ENCODE assay signal across 8 cellular contexts in the genomic region with DNA sequence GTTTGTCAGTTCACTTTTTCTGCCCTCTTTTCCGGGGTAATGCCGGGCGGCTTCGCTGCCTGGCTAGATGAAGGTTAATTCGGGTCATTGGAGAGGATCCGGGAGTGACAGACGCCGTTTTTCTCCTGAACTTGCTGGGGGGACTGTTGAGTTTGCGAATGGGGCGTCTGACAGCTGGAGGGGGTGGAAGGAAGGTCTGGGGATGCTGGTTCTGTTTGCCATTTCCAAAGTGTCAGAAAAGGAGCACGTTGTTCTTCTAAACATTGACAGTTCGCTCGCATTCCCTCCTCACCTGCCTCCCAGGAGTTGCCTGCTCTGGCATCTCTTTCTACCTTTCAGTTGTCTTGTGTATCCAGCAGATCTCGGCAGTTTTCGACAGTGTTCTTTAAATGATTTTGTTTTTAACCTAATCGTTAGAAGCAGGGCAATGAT. TPM values are rescaled to one million over a fixed set of nuclear protein-coding genes. Genes with fewer than 3 reads are reported as not detected.
A peak's percentile ranks its signal among the peaks of the same experiment; 100 is the strongest.
DNase-seq lines count a peak whose midpoint lies in the region; ATAC-seq, FAIRE-seq and TF ChIP-seq lines count a peak whose summit lies in the region.

No MANE protein-coding gene starts in this region.

- H3K79me2 ChIP-seq in PC-3 (ENCODE audit: low read length) (peaks cover 92% of the 10 kb centered on the region), H1 (ENCODE audit: control insufficient read depth in 1 of 2, insufficient read depth in 2 of 2, low read length in 2 of 2) (peaks cover 14 to 71% of the 10 kb centered on the region in 2 experiments)

- H4K20me1 ChIP-seq in PC-3 (ENCODE audit: low read length) (peaks cover 42% of the 10 kb centered on the region), H1 (replicated peaks in 1 of 2; ENCODE audit: control insufficient read depth in 1 of 2, insufficient read depth in 2 of 2, low read length in 2 of 2) (peaks cover 2 to 10% of the 10 kb centered on the region in 2 experiments)

- peaks cover 4% of the 10 kb centered on the region for H3K23me2 ChIP-seq in H1 (ENCODE audit: low read depth, low read length)

- H3K27ac ChIP-seq in PC-3 (ENCODE audit: low read length) (peak overlapping the region; percentile 85), H1 (ENCODE audit: low read depth, low read length) (peak overlapping the region; percentile 89)

- peak overlapping the region; percentile 98 for H3K27ac Mint-ChIP-seq in activated CD4-positive, alpha-beta T cell treated with anti-CD3 and anti-CD28 coated beads for 36 hours
- peak overlapping the region; percentile 100 for H3K27ac Mint-ChIP-seq in nephron

- H3K79me1 ChIP-seq in H1 (ENCODE audit: low read depth, low read length): no peaks in the 10 kb centered on the region

- peak overlapping the region; percentile 91 for H2BK5ac ChIP-seq in H1 (ENCODE audit: low read depth, low read length)

- CTCF ChIA-PET in activated CD4-positive, alpha-beta T cell treated with anti-CD3 and anti-CD28 coated beads for 36 hours (lab: Charles Lee): interaction anchor here (1.6 kb wide), 1 partner anchor 19 kb away, joined by 4 read pairs; no protein-coding TSS in a partner anchor
- CTCF ChIA-PET in PC-3 (lab: Charles Lee): no interaction called here
- CTCF ChIA-PET in H1 (lab: Charles Lee; ENCODE audit: partially characterized antibody): no interaction called here

- FAIRE-seq in H1 (lab: Jason Lieb, UNC): no peak

- H3K27me3 Mint-ChIP-seq in activated CD4-positive, alpha-beta T cell treated with anti-CD3 and anti-CD28 coated beads for 36 hours: no peaks in the 10 kb centered on the region
- H3K27me3 Mint-ChIP-seq in nephron (ENCODE audit: low read depth): no peaks in the 10 kb centered on the region

- H3K36me3 Mint-ChIP-seq in activated CD4-positive, alpha-beta T cell treated with anti-CD3 and anti-CD28 coated beads for 36 hours (ENCODE audit: low read depth): peaks cover 50% of the 10 kb centered on the region
- H3K36me3 Mint-ChIP-seq in nephron (ENCODE audit: low read depth): peaks cover 36% of the 10 kb centered on the region

- POLR2A ChIA-PET in activated CD4-positive, alpha-beta T cell treated with anti-CD3 and anti-CD28 coated beads for 36 hours (lab: Charles Lee): no interaction called here
- POLR2A ChIA-PET in PC-3 (lab: Charles Lee; ENCODE audit: unreplicated experiment) (no interaction called here), H1 (lab: Charles Lee; ENCODE audit: partially characterized antibody) (interaction anchor here (1.4 to 2.4 kb wide), 6 partner anchors 10 to 100 kb away, joined by 3 to 18 read pairs (median 10); partner anchors contain the start of genes EIF2A, ERICH6 and SERP1)

- TF ChIP-seq POLR2A in H1 (IDR thresholded peaks at IDR 0.05; ENCODE audit: control extremely low read depth in 1 of 2, low read depth in 2 of 2, low read length in 2 of 2): no peak

- peaks cover 73% of the 10 kb centered on the region for H3K4me1 Mint-ChIP-seq in activated CD4-positive, alpha-beta T cell treated with anti-CD3 and anti-CD28 coated beads for 36 hours
- peaks cover 58% of the 10 kb centered on the region for H3K4me1 Mint-ChIP-seq in nephron

- TF ChIP-seq CTCF in PC-3 (conservative IDR thresholded peaks at IDR 0.05; ENCODE audit: low read depth, low read length) (no peak), H1 (IDR thresholded peaks at IDR 0.05; ENCODE audit: control extremely low read depth in 1 of 3, insufficient read depth in 1 of 3, low read depth in 1 of 3, low read length in 3 of 3) (no peak), nephron (IDR thresholded peaks at IDR 0.05; ENCODE audit: unreplicated experiment in 3 of 3) (no peak)

- ATAC-seq in activated CD4-positive, alpha-beta T cell treated with anti-CD3 and anti-CD28 coated beads for 36 hours: no peak
- no peak for ATAC-seq in PC-3
- ATAC-seq in GM19397 (IDR thresholded peaks at IDR 0.05; ENCODE audit: unreplicated experiment): no peak
- ATAC-seq in HG02938 (IDR thresholded peaks at IDR 0.05; ENCODE audit: unreplicated experiment): no peak

- H3K27me3 ChIP-seq in PC-3 (ENCODE audit: low read length): no peaks in the 10 kb centered on the region
- no peaks in the 10 kb centered on the region for H3K27me3 ChIP-seq in H1 (replicated peaks in 1 of 4; ENCODE audit: control insufficient read depth in 3 of 4, extremely low read depth in 1 of 4, insufficient read depth in 3 of 4, low read length in 3 of 4)

- no peak overlapping the region for H2AK5ac ChIP-seq in H1 (ENCODE audit: low read depth, low read length)

- H3K9me3 ChIP-seq in PC-3 (ENCODE audit: low read length): no peaks in the 10 kb centered on the region
- no peaks in the 10 kb centered on the region for H3K9me3 ChIP-seq in H1 (ENCODE audit: insufficient read depth in 2 of 2, low read depth in 1 of 2, low read length in 1 of 2)

- H3K4me2 ChIP-seq in PC-3 (ENCODE audit: low read length) (peak overlapping the region; percentile 94), H1 (ENCODE audit: insufficient read depth in 1 of 2, low read depth in 2 of 2, low read length in 2 of 2) (peak overlapping the region; percentile 61 to 76)

- H2BK12ac ChIP-seq in H1 (ENCODE audit: low read depth, low read length): peak overlapping the region; percentile 23; the same call in 1 of the 2 replicates

- H2AFZ ChIP-seq in PC-3 (ENCODE audit: low read length) (peak overlapping the region; percentile 37; the same call in 1 of the 2 replicates), H1 (ENCODE audit: low read length) (no peak overlapping the region)

- no peaks in the 10 kb centered on the region for H3K9me2 ChIP-seq in PC-3 (replicated peaks; ENCODE audit: low read length)

- no peak overlapping the region for H3K14ac ChIP-seq in H1 (ENCODE audit: insufficient read length)

- no peak overlapping the region for H2BK15ac ChIP-seq in H1 (ENCODE audit: low read length)

- no peak overlapping the region for H2BK120ac ChIP-seq in H1 (replicated peaks; ENCODE audit: low read depth, low read length)

- WGBS in H1 (ENCODE audit: extremely low coverage in 1 of 2, insufficient coverage in 1 of 2, insufficient read length in 1 of 2, insufficient replicate concordance in 2 of 2, low coverage in 1 of 2, low lambda C conversion rate in 2 of 2, missing lambda C conversion rate in 1 of 2), 2 experiments: 10% methylated on average over 16 of the region's 16 CpGs; no CpG with 5 or more reads in 1 of the 2 experiments

- peak overlapping the region; percentile 94 for H3K4me3 ChIP-seq in PC-3 (ENCODE audit: low read length)
- H3K4me3 ChIP-seq in H1 (ENCODE audit: extremely low read depth in 1 of 4, insufficient read depth in 2 of 4, low read depth in 3 of 4, low read length in 4 of 4): peak overlapping the region; percentile 76 to 92 (median 85)

- DNase-seq in activated CD4-positive, alpha-beta T cell treated with anti-CD3 and anti-CD28 coated beads for 36 hours: no peak
- no peak for DNase-seq in activated CD4-positive, alpha-beta T cell treated with anti-CD3 and anti-CD28 coated beads, Interleukin-2, amount 50 U/mL, for 48 hours
- peak; percentile 39 for DNase-seq in PC-3
- DNase-seq in H1 (ENCODE audit: low read depth in 1 of 2, low spot score in 2 of 2): no peak
- DNase-seq in GM03348 (ENCODE audit: low spot score): no peak

- intact Hi-C loops in activated CD4-positive, alpha-beta T cell treated with anti-CD3 and anti-CD28 coated beads for 36 hours (cut with DNase I, micrococcal nuclease): loop anchor here (1.0 to 10.0 kb wide), 12 partner anchors 21 to 601 kb away; partner anchors contain the start of genes EIF2A (in 2 of the 2), ERICH6 (in 2 of the 2), SERP1 (in 2 of the 2) and GPR171 (in 1 of the 2)
- intact Hi-C loops in PC-3 (cut with micrococcal nuclease): loop anchor here (2.0 to 5.0 kb wide), 4 partner anchors 19 to 159 kb away; partner anchors contain the start of genes EIF2A, ERICH6, SERP1 and SIAH2

- H3K56ac ChIP-seq in H1 (replicated peaks; ENCODE audit: insufficient read length, low read depth, low read length): no peak overlapping the region

- H3K18ac ChIP-seq in H1 (ENCODE audit: extremely low read depth, low read length): 0 out of 2 replicates have a peak overlapping the region, but pooled peaks have one; percentile 60

- H3K4me3 Mint-ChIP-seq in activated CD4-positive, alpha-beta T cell treated with anti-CD3 and anti-CD28 coated beads for 36 hours: peak overlapping the region; percentile 97
- H3K4me3 Mint-ChIP-seq in nephron: peak overlapping the region; percentile 96

- peaks cover 24% of the 10 kb centered on the region; the same call in 1 of the 2 replicates for H3K36me3 ChIP-seq in PC-3 (ENCODE audit: low read depth, low read length)
- H3K36me3 ChIP-seq in H1 (ENCODE audit: control insufficient read depth in 2 of 4, insufficient read depth in 4 of 4, low read length in 3 of 4): peaks cover 0 to 6% (median 0%) of the 10 kb centered on the region in 4 experiments; a peak in 2 of 8 replicates

- H4K5ac ChIP-seq in H1 (ENCODE audit: insufficient read length, low read depth, low read length): no peak overlapping the region

- no peaks in the 10 kb centered on the region for H3K9me3 Mint-ChIP-seq in activated CD4-positive, alpha-beta T cell treated with anti-CD3 and anti-CD28 coated beads for 36 hours (ENCODE audit: low read depth)
- H3K9me3 Mint-ChIP-seq in nephron: peaks cover 3% of the 10 kb centered on the region

- H4K8ac ChIP-seq in H1 (ENCODE audit: extremely low read depth, insufficient read depth, low read length): no peak overlapping the region

- H3K23ac ChIP-seq in H1 (ENCODE audit: insufficient read length): no peak overlapping the region

- no peak for TF ChIP-seq EP300 in H1 (IDR thresholded peaks at IDR 0.05; ENCODE audit: borderline replicate concordance in 1 of 2, low read depth in 2 of 2, low read length in 2 of 2)

- no peak for TF ChIP-seq RAD21 in H1 (IDR thresholded peaks at IDR 0.05 in 1 of 2, conservative IDR thresholded peaks at IDR 0.05 in 1 of 2; ENCODE audit: low read depth in 2 of 2, low read length in 2 of 2)

- no TSS peak for BruUV-seq in PC-3 (replicated peaks; lab: Mats Ljungman, UMichigan)

- H3F3A ChIP-seq in PC-3 (ENCODE audit: low read length, unreplicated experiment): peaks cover 14% of the 10 kb centered on the region

- H3K4me1 ChIP-seq in PC-3 (ENCODE audit: insufficient read depth, low read length) (peaks cover 36% of the 10 kb centered on the region), H1 (replicated peaks in 1 of 4; ENCODE audit: control insufficient read depth in 3 of 4, insufficient read depth in 4 of 4, low read length in 3 of 4) (peaks cover 5 to 22% (median 15%) of the 10 kb centered on the region in 4 experiments; a peak in 6 of 7 replicates)

- H3K4ac ChIP-seq in H1 (replicated peaks; ENCODE audit: insufficient read length, low read depth, low read length): no peak overlapping the region

- no peak overlapping the region for H4K91ac ChIP-seq in H1 (replicated peaks; ENCODE audit: insufficient read length, low read length)

- H3K9ac ChIP-seq in PC-3 (ENCODE audit: low read length) (peak overlapping the region; percentile 93), H1 (replicated peaks in 1 of 4; ENCODE audit: extremely low read depth in 1 of 4, low read depth in 3 of 4, low read length in 3 of 4) (peak overlapping the region; percentile 82 to 90 (median 86))

- H2BK20ac ChIP-seq in H1 (ENCODE audit: low read length): no peak overlapping the region

RNA-seq across cellular contexts. Expression of gene SELENOT, which starts 0.8 kb away (rescaled TPM):
- total RNA-seq in activated CD4-positive, alpha-beta T cell treated with anti-CD3 and anti-CD28 coated beads for 36 hours: 100 to 1,000 TPM in 1 of 2 experiments, 10 to 100 TPM in 1; 88.6 to 134 TPM
- total RNA-seq in PC-3 (2014; rRNA removed): 109 and 119 TPM in 2 replicates
- 74.7 and 79.0 TPM in 2 replicates for total RNA-seq in H1 (2021; fragmentation: NEBNext Ultra II Directional; extraction: Animal tissue kit (Norgen Biotek cat#: 25700))
- 133 and 290 TPM in 2 replicates for polyA plus RNA-seq in H1 (2011; rRNA removed)
- polyA plus RNA-seq in H1 (2011; cell fraction: cytosol; rRNA removed): 182 TPM
- polyA plus RNA-seq in H1 (2011; cell fraction: nucleus; rRNA removed): 131 TPM
- 82.0 to 88.0 TPM (median 84.7 TPM) in 4 replicates for polyA plus RNA-seq in H1 (2012, experiment 1 of 2)
- polyA plus RNA-seq in H1 (2012, experiment 2 of 2): 7.4 TPM
- 43.2 TPM for polyA plus RNA-seq in H1 (2013, experiment 1 of 2)
- polyA plus RNA-seq in H1 (2013, experiment 2 of 2): 51.1 TPM
- 337 and 655 TPM in 2 replicates for polyA minus RNA-seq in H1 (2011; rRNA and poly(A)+ RNA removed)
- 73.3 TPM for polyA minus RNA-seq in H1 (2011; cell fraction: cytosol; rRNA and poly(A)+ RNA removed)
- polyA minus RNA-seq in H1 (2011; cell fraction: nucleus; rRNA and poly(A)+ RNA removed): 101 TPM

RNA-seq across cellular contexts. Expression of gene EIF2A, which starts 57.3 kb away (rescaled TPM):
- 100 to 1,000 TPM; 119 to 182 TPM for total RNA-seq in activated CD4-positive, alpha-beta T cell treated with anti-CD3 and anti-CD28 coated beads for 36 hours
- total RNA-seq in PC-3 (2014; rRNA removed): 67.9 and 92.4 TPM in 2 replicates
- 87.5 and 91.6 TPM in 2 replicates for total RNA-seq in H1 (2021; fragmentation: NEBNext Ultra II Directional; extraction: Animal tissue kit (Norgen Biotek cat#: 25700))
- polyA plus RNA-seq in H1 (2011; rRNA removed): 32.1 and 59.3 TPM in 2 replicates
- polyA plus RNA-seq in H1 (2011; cell fraction: cytosol; rRNA removed): 71.8 TPM
- 31.5 TPM for polyA plus RNA-seq in H1 (2011; cell fraction: nucleus; rRNA removed)
- polyA plus RNA-seq in H1 (2012, experiment 1 of 2): 44.9 to 86.0 TPM (median 57.5 TPM) in 4 replicates
- 9.7 TPM for polyA plus RNA-seq in H1 (2012, experiment 2 of 2)
- polyA plus RNA-seq in H1 (2013, experiment 1 of 2): 84.7 TPM
- 75.5 TPM for polyA plus RNA-seq in H1 (2013, experiment 2 of 2)
- 103 and 125 TPM in 2 replicates for polyA minus RNA-seq in H1 (2011; rRNA and poly(A)+ RNA removed)
- polyA minus RNA-seq in H1 (2011; cell fraction: cytosol; rRNA and poly(A)+ RNA removed): 36.3 TPM
- 109 TPM for polyA minus RNA-seq in H1 (2011; cell fraction: nucleus; rRNA and poly(A)+ RNA removed)

RNA-seq across cellular contexts. Expression of gene SERP1, which starts 57.6 kb away (rescaled TPM):
- 10 to 100 TPM; 84.6 to 96.1 TPM for total RNA-seq in activated CD4-positive, alpha-beta T cell treated with anti-CD3 and anti-CD28 coated beads for 36 hours
- 439 and 552 TPM in 2 replicates for total RNA-seq in PC-3 (2014; rRNA removed)
- 98.2 and 111 TPM in 2 replicates for total RNA-seq in H1 (2021; fragmentation: NEBNext Ultra II Directional; extraction: Animal tissue kit (Norgen Biotek cat#: 25700))
- 90.3 and 167 TPM in 2 replicates for polyA plus RNA-seq in H1 (2011; rRNA removed)
- polyA plus RNA-seq in H1 (2011; cell fraction: cytosol; rRNA removed): 115 TPM
- polyA plus RNA-seq in H1 (2011; cell fraction: nucleus; rRNA removed): 91.6 TPM
- polyA plus RNA-seq in H1 (2012, experiment 1 of 2): 60.7 to 77.7 TPM (median 70.0 TPM) in 4 replicates
- 30.7 TPM for polyA plus RNA-seq in H1 (2012, experiment 2 of 2)
- polyA plus RNA-seq in H1 (2013, experiment 1 of 2): 72.6 TPM
- polyA plus RNA-seq in H1 (2013, experiment 2 of 2): 79.6 TPM
- 29.8 and 37.0 TPM in 2 replicates for polyA minus RNA-seq in H1 (2011; rRNA and poly(A)+ RNA removed)
- polyA minus RNA-seq in H1 (2011; cell fraction: cytosol; rRNA and poly(A)+ RNA removed): 113 TPM
- 96.7 TPM for polyA minus RNA-seq in H1 (2011; cell fraction: nucleus; rRNA and poly(A)+ RNA removed)
